18 cellular contexts compared by ENCODE assay signal in the genomic region with DNA sequence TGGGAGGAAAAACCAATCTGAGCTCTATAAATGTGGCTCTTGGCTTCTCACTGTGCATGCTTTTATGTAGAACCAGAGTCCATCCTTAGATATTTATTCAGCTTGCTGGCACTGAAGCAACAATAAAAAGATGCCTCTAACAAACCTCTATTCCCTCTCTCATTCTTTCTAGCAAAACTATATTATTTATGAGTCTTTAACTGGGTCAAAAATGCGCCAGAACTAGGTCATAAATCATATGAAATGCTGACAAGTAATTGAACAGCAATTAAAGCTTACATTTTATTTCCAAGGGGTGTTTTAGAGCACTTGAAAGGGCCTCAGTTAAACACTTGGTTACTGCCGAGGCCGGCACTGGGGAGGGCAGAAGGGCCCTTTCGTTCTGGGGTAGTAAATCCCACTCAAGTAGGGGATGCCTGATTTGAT. TPM values are rescaled to one million over a fixed set of nuclear protein-coding genes. Genes with fewer than 3 reads are reported as not detected.
DNase-seq lines count a peak whose midpoint lies in the region; ATAC-seq and TF ChIP-seq lines count a peak whose summit lies in the region.
"Had no signal": no experiment of that assay in that cellular context is flagged by ENCODE, and none has a peak within 500 bp of the region (broad histone marks: within the 10 kb centered on the region; RNA-seq: fewer than 3 reads in every experiment).

No MANE protein-coding gene starts in this region.

- TF ChIP-seq CTCF in left ventricle myocardium inferior (IDR thresholded peaks at IDR 0.05; ENCODE audit: borderline replicate concordance) = no peak
- no peak for TF ChIP-seq CTCF in epithelial cell of proximal tubule (conservative IDR thresholded peaks at IDR 0.05; ENCODE audit: low read depth, low read length)
- TF ChIP-seq CTCF in uterus (IDR thresholded peaks at IDR 0.05) = no peak
- no peak for TF ChIP-seq CTCF in endothelial cell (IDR thresholded peaks at IDR 0.05; ENCODE audit: unreplicated experiment)

- TF ChIP-seq POLR2A in uterus (IDR thresholded peaks at IDR 0.05) = no peak

- peak overlapping the region; percentile 63 for H3K27ac ChIP-seq in left ventricle myocardium inferior (replicated peaks)
- H3K27ac ChIP-seq in muscle layer of duodenum (ENCODE audit: low read length) = peak overlapping the region; percentile 94
- H3K27ac ChIP-seq in uterus = peak overlapping the region; percentile 77 to 80
- H3K27ac ChIP-seq: dorsolateral prefrontal cortex, testis had no signal

- peaks cover 46% of the 10 kb centered on the region for H3K27me3 Mint-ChIP-seq in endothelial cell (ENCODE audit: unreplicated experiment)

- H3K9me3 ChIP-seq in left ventricle myocardium inferior (replicated peaks) = no peaks in the 10 kb centered on the region
- H3K9me3 ChIP-seq in muscle layer of duodenum (ENCODE audit: control insufficient read depth in 1 of 2, low read length in 2 of 2) = no peaks in the 10 kb centered on the region
- no peaks in the 10 kb centered on the region for H3K9me3 ChIP-seq in uterus
- H3K9me3 ChIP-seq: testis had no signal

- H3K27me3 ChIP-seq in left ventricle myocardium inferior (ENCODE audit: low read depth) (peaks cover 97% of the 10 kb centered on the region), muscle layer of duodenum (ENCODE audit: low read depth, low read length) (no peaks in the 10 kb centered on the region), uterus (no peaks in the 10 kb centered on the region)
- H3K27me3 ChIP-seq: testis had no signal

- no peak overlapping the region for H3K27ac Mint-ChIP-seq in endothelial cell (ENCODE audit: unreplicated experiment)
- H3K27ac Mint-ChIP-seq: activated B cell treated with CpG ODN at 0.5 μM for 24 hours; activated naive CD8-positive, alpha-beta T cell treated with anti-CD3 and anti-CD28 coated beads, Interleukin-2, amount 50 U/mL, for 24 hours had no signal

- H3K4me3 ChIP-seq in left ventricle myocardium inferior (peak overlapping the region; percentile 51), epithelial cell of proximal tubule (ENCODE audit: low read depth, low read length) (peak overlapping the region; percentile 74), muscle layer of duodenum (ENCODE audit: low read depth in 1 of 2, low read length in 2 of 2) (peak overlapping the region; percentile 68 to 80), uterus (no peak overlapping the region)
- H3K4me3 ChIP-seq: dorsolateral prefrontal cortex, testis had no signal

- intact Hi-C loops in left ventricle myocardium inferior (cut with micrococcal nuclease) = no loop called here
- intact Hi-C loops in cardiac septum (cut with DNase I) = no loop called here
- intact Hi-C loops in uterus (cut with DNase I; ENCODE audit: low total_unique reads) = no loop called here

- ATAC-seq in GM18873 (IDR thresholded peaks at IDR 0.05; ENCODE audit: low FRiP score, unreplicated experiment) = no peak
- ATAC-seq: activated naive CD8-positive, alpha-beta T cell treated with anti-CD3 and anti-CD28 coated beads, Interleukin-2, amount 50 U/mL, for 24 hours; SK-N-SH treated with all-trans-retinoic acid at 6 μM for 48 hours had no signal

- H3K36me3 Mint-ChIP-seq in endothelial cell (ENCODE audit: low read depth, unreplicated experiment) = no peaks in the 10 kb centered on the region

- H3K36me3 ChIP-seq in left ventricle myocardium inferior (no peaks in the 10 kb centered on the region), muscle layer of duodenum (ENCODE audit: control insufficient read depth in 1 of 2, insufficient read depth in 2 of 2, low read length in 2 of 2) (no peaks in the 10 kb centered on the region), uterus (no peaks in the 10 kb centered on the region)

- no peak overlapping the region for H3K4me3 Mint-ChIP-seq in endothelial cell (ENCODE audit: unreplicated experiment)
- H3K4me3 Mint-ChIP-seq: activated B cell treated with CpG ODN at 0.5 μM for 24 hours; activated naive CD8-positive, alpha-beta T cell treated with anti-CD3 and anti-CD28 coated beads, Interleukin-2, amount 50 U/mL, for 24 hours had no signal

- DNase-seq in left ventricle myocardium inferior (no peak), cardiac septum (ENCODE audit: low spot score) (no peak), epithelial cell of proximal tubule (ENCODE audit: low read depth) (no peak), uterus (no peak), HuH-7 (ENCODE audit: low spot score) (no peak), endothelial cell (ENCODE audit: low spot score) (no peak)
- DNase-seq: activated B cell treated with CpG ODN at 0.5 μM for 24 hours; activated naive CD8-positive, alpha-beta T cell treated with anti-CD3 and anti-CD28 coated beads, Interleukin-2, amount 50 U/mL, for 24 hours; activated T-cell treated with anti-CD3 and anti-CD28 coated beads for 4 hours; dorsolateral prefrontal cortex; KBM-7; kidney glomerular epithelial cell; NCI-H2081; small intestine; testis had no signal

- no peaks in the 10 kb centered on the region for H3K9me3 Mint-ChIP-seq in endothelial cell (ENCODE audit: unreplicated experiment)
- H3K9me3 Mint-ChIP-seq: activated B cell treated with CpG ODN at 0.5 μM for 24 hours; activated naive CD8-positive, alpha-beta T cell treated with anti-CD3 and anti-CD28 coated beads, Interleukin-2, amount 50 U/mL, for 24 hours had no signal

- H3K4me1 Mint-ChIP-seq in endothelial cell (ENCODE audit: unreplicated experiment) = peaks cover 17% of the 10 kb centered on the region
- H3K4me1 Mint-ChIP-seq: activated B cell treated with CpG ODN at 0.5 μM for 24 hours; activated naive CD8-positive, alpha-beta T cell treated with anti-CD3 and anti-CD28 coated beads, Interleukin-2, amount 50 U/mL, for 24 hours had no signal

- peaks cover 26% of the 10 kb centered on the region for H3K4me1 ChIP-seq in left ventricle myocardium inferior
- peaks cover 5 to 27% of the 10 kb centered on the region in 2 donors for H3K4me1 ChIP-seq in muscle layer of duodenum (ENCODE audit: control insufficient read depth in 1 of 2, insufficient read depth in 2 of 2, low read length in 2 of 2)
- H3K4me1 ChIP-seq in uterus = peaks cover 4 to 12% of the 10 kb centered on the region in 2 donors
- H3K4me1 ChIP-seq: testis had no signal

RNA-seq across cellular contexts. Expression of a gene that starts 14.0 kb away (rescaled TPM):
- total RNA-seq in left ventricle myocardium inferior (not detected), cardiac septum (1.1 TPM), epithelial cell of proximal tubule (9.2 and 14.6 TPM in 2 replicates), uterus (1 to 10 TPM in 1 of 4 donors, under 1 TPM in 2, not detected in 1; 0.14 to 7.7 (median 0.26) TPM), endothelial cell (ENCODE audit: unreplicated experiment) (0.31 TPM)

RNA-seq across cellular contexts. Expression of a gene that starts 14.1 kb away (rescaled TPM):
- not detected for total RNA-seq in left ventricle myocardium inferior
- total RNA-seq in cardiac septum = 0.30 TPM
- 0.69 and 2.0 TPM in 2 replicates for total RNA-seq in epithelial cell of proximal tubule
- total RNA-seq in uterus = 1 to 10 TPM in 2 of 4 donors, not detected in 2; 1.8 to 6.5 TPM
- 1.1 TPM for total RNA-seq in endothelial cell (ENCODE audit: unreplicated experiment)
- total RNA-seq: activated B cell treated with CpG ODN at 0.5 μM for 24 hours, dorsolateral prefrontal cortex had no signal

RNA-seq across cellular contexts. Expression of a gene that starts 20.7 kb away (rescaled TPM):
- total RNA-seq in left ventricle myocardium inferior (not detected), cardiac septum (0.19 TPM), epithelial cell of proximal tubule (5.7 and 7.1 TPM in 2 replicates), uterus (1 to 10 TPM in 3 of 4 donors, under 1 TPM in 1; 0.28 to 2.0 (median 1.5) TPM), endothelial cell (ENCODE audit: unreplicated experiment) (3.5 TPM)

RNA-seq across cellular contexts. Expression of a gene that starts 26.9 kb away (rescaled TPM):
- not detected for total RNA-seq in left ventricle myocardium inferior
- 0.30 TPM for total RNA-seq in cardiac septum
- total RNA-seq in epithelial cell of proximal tubule = 20.1 and 47.6 TPM in 2 replicates
- 10 to 100 TPM; 10.7 to 61.0 (median 18.9) TPM for total RNA-seq in uterus
- total RNA-seq in endothelial cell (ENCODE audit: unreplicated experiment) = 0.59 TPM
- total RNA-seq: activated B cell treated with CpG ODN at 0.5 μM for 24 hours had no signal

RNA-seq across cellular contexts. Expression of a gene that starts 31.0 kb away (rescaled TPM):
- total RNA-seq in left ventricle myocardium inferior (not detected), cardiac septum (not detected), epithelial cell of proximal tubule (5.7 and 11.8 TPM in 2 replicates), uterus (10 to 100 TPM in 3 of 4 donors, 1 to 10 TPM in 1; 1.8 to 19.1 (median 15.4) TPM), endothelial cell (ENCODE audit: unreplicated experiment) (not detected)
- total RNA-seq: activated B cell treated with CpG ODN at 0.5 μM for 24 hours, dorsolateral prefrontal cortex, testis had no signal

Comparison
In these comparisons a context has a peak if more than half of its experiments do, and no peak if none do; other contexts are left out.
1. H3K4me3 ChIP-seq: peak in left ventricle myocardium inferior (single experiment), epithelial cell of proximal tubule (single experiment) and muscle layer of duodenum (2 of 2); none in uterus (0 of 2).
2. Peak in every context shown above with its lines, with median percentiles within 50 percentile points of each other: H3K27ac ChIP-seq.